9 cellular contexts compared by ENCODE assay signal in the genomic region with DNA sequence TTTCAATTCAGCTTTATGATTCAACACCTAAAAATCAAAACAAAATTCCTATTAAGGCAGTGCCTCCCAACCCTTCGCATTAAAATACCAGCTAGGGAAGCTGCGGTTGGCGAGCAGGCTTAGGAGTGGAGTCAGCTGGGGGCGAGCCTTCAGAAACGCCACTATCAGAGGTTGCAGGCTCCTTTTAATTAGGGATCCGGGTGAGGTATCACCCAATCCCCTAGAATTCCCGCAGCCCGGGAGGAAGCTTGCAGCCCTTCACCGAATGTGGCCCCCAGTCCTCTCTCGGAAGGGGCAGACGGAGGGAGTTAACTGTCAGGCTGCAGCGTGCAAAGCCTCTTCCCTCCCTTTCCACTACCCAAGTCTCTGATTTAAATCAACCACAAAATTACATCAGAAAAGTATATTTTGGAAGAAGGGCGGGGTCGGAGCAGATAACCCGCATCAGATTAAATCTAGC. TPM values are rescaled to one million over a fixed set of nuclear protein-coding genes. Genes with fewer than 3 reads are reported as not detected.
DNase-seq lines count a peak whose midpoint lies in the region; ATAC-seq and TF ChIP-seq lines count a peak whose summit lies in the region.
"Had no signal": no experiment of that assay in that cellular context is flagged by ENCODE, and none has a peak within 500 bp of the region (broad histone marks: within the 10 kb centered on the region; RNA-seq: fewer than 3 reads in every experiment).

No MANE protein-coding gene starts in this region.

- peaks cover 38% of the 10 kb centered on the region for H3K4me1 Mint-ChIP-seq in activated CD8-positive, alpha-beta T cell treated with anti-CD3 and anti-CD28 coated beads for 36 hours (ENCODE audit: low read depth)

- H3K9me3 Mint-ChIP-seq in activated CD8-positive, alpha-beta T cell treated with anti-CD3 and anti-CD28 coated beads for 36 hours = peaks cover 2% of the 10 kb centered on the region

- POLR2A ChIA-PET in activated CD8-positive, alpha-beta T cell treated with anti-CD3 and anti-CD28 coated beads for 36 hours (lab: Charles Lee) = interaction anchor here (1.1 to 1.2 kb wide), 2 partner anchors 11 to 130 kb away, joined by 4 to 6 read pairs; no protein-coding TSS in a partner anchor

- no peaks in the 10 kb centered on the region for H3K9me3 ChIP-seq in HAP-1
- H3K9me3 ChIP-seq in iPS-18a (ENCODE audit: control insufficient read depth, low read depth, low read length) = no peaks in the 10 kb centered on the region
- H3K9me3 ChIP-seq: neutrophil had no signal

- intact Hi-C loops in activated CD8-positive, alpha-beta T cell treated with anti-CD3 and anti-CD28 coated beads for 36 hours (cut with micrococcal nuclease) = no loop called here

- no peak for TF ChIP-seq CTCF in activated CD8-positive, alpha-beta T cell treated with anti-CD3 and anti-CD28 coated beads for 36 hours (IDR thresholded peaks at IDR 0.05)

- no peak overlapping the region for H3K27ac ChIP-seq in iPS-18a (ENCODE audit: low read length)
- H3K27ac ChIP-seq: neutrophil had no signal

- peak overlapping the region; percentile 77 for H3K27ac Mint-ChIP-seq in activated CD8-positive, alpha-beta T cell treated with anti-CD3 and anti-CD28 coated beads for 36 hours

- H3K4me3 ChIP-seq in HAP-1 = peak overlapping the region; percentile 75
- peak overlapping the region; percentile 76 for H3K4me3 ChIP-seq in iPS-18a (ENCODE audit: low read length)

- H3K9ac ChIP-seq in iPS-18a (ENCODE audit: low read length) = peak overlapping the region; percentile 83

- peak overlapping the region; percentile 98 for H3K4me3 Mint-ChIP-seq in activated CD8-positive, alpha-beta T cell treated with anti-CD3 and anti-CD28 coated beads for 36 hours

- peaks cover 56% of the 10 kb centered on the region for H3K27me3 Mint-ChIP-seq in activated CD8-positive, alpha-beta T cell treated with anti-CD3 and anti-CD28 coated beads for 36 hours

- H3K4me1 ChIP-seq in HAP-1 = peaks cover 16% of the 10 kb centered on the region
- H3K4me1 ChIP-seq in iPS-18a (ENCODE audit: control insufficient read depth, low read depth, low read length) = peaks cover 13% of the 10 kb centered on the region

- ATAC-seq in activated CD8-positive, alpha-beta T cell treated with anti-CD3 and anti-CD28 coated beads for 36 hours = no peak
- ATAC-seq in GM21390 (IDR thresholded peaks at IDR 0.05; ENCODE audit: unreplicated experiment) = no peak
- ATAC-seq in GM21576 (IDR thresholded peaks at IDR 0.05; ENCODE audit: unreplicated experiment) = no peak

- in situ Hi-C loops in ACHN (cut with HindIII; ENCODE audit: low pct_ligation_motif_present, low pct_unique_long_range_greater_than_20kb, low sequenced_read_pairs) (no loop called here), HAP-1 (cut with MboI; ENCODE audit: low sequenced_read_pairs) (no loop called here)

- H3K27me3 ChIP-seq in HAP-1 (ENCODE audit: low read depth) (no peaks in the 10 kb centered on the region), iPS-18a (ENCODE audit: control insufficient read depth, insufficient read depth, low read length) (peaks cover 59% of the 10 kb centered on the region)

- H3K36me3 ChIP-seq in HAP-1 (replicated peaks) (peaks cover 61% of the 10 kb centered on the region), iPS-18a (ENCODE audit: control insufficient read depth, low read depth, low read length) (peaks cover 40% of the 10 kb centered on the region)
- H3K36me3 ChIP-seq: neutrophil had no signal

- DNase-seq in ACHN (peak; percentile 87), HAP-1 (ENCODE audit: low spot score in 2 of 2) (peak in 1 of 2 experiments; percentile 45), HT-29 (ENCODE audit: low spot score) (no peak), SK-N-DZ (ENCODE audit: low spot score) (no peak)
- DNase-seq in activated CD8-positive, alpha-beta T cell treated with anti-CD3 and anti-CD28 coated beads for 36 hours = peak; percentile 20

- CTCF ChIA-PET in activated CD8-positive, alpha-beta T cell treated with anti-CD3 and anti-CD28 coated beads for 36 hours (lab: Charles Lee) = interaction anchor here (0.7 to 7.6 kb wide), 3 partner anchors 11 to 33 kb away, joined by 3 to 180 read pairs (median 5); no protein-coding TSS in a partner anchor

- peaks cover 73% of the 10 kb centered on the region for H3K36me3 Mint-ChIP-seq in activated CD8-positive, alpha-beta T cell treated with anti-CD3 and anti-CD28 coated beads for 36 hours (ENCODE audit: low read depth)

RNA-seq across cellular contexts. Expression of gene STC2, which starts 1.7 kb away (rescaled TPM):
- total RNA-seq in activated CD8-positive, alpha-beta T cell treated with anti-CD3 and anti-CD28 coated beads for 36 hours = 10 to 100 TPM; 40.9 to 45.9 TPM
- not detected in 2 replicates for total RNA-seq in HT-29 (2014; rRNA removed; shearing (Covaris generic))
- polyA plus RNA-seq in SK-N-DZ (2014; cell fraction: cytosol; rRNA removed) = 0.19 and 3.6 TPM in 2 replicates
- polyA plus RNA-seq in SK-N-DZ (2014; cell fraction: nucleus; rRNA removed) = 0.13 and 0.35 TPM in 2 replicates

Comparison
In these comparisons a context has a peak if more than half of its experiments do, and no peak if none do; other contexts are left out.
1. DNase-seq: peak in ACHN (single experiment) and activated CD8-positive, alpha-beta T cell treated with anti-CD3 and anti-CD28 coated beads for 36 hours (single experiment); none in HT-29 (single experiment) and SK-N-DZ (single experiment).
2. RNA of gene STC2, which starts 1.7 kb away (total RNA-seq): 40.9 to 45.9 TPM in activated CD8-positive, alpha-beta T cell treated with anti-CD3 and anti-CD28 coated beads for 36 hours; not detected in HT-29; every median in the first group is over 10 times any median in the second.